ENCODE assay signal across 9 cellular contexts in the genomic region with DNA sequence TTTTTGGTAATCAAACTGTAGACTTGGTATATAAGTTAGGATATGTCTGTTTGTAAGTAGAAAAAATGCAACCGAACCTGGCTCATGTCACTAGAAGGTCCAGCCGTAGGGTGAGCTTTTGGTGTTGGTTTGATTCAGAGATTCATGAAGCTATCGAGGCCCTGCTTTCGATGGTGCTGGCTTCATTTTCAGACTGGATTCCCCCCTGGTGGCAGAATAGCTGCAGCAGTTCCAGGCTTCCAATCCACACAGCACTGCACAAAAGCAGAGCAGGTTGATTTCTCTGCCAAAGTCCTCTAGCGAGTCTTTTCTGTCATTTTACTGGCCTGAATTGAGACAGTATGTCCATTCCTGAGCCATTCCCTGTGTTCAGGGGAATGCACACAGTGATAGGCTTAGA. TPM values are rescaled to one million over a fixed set of nuclear protein-coding genes. Genes with fewer than 3 reads are reported as not detected.
DNase-seq lines count a peak whose midpoint lies in the region; ATAC-seq and TF ChIP-seq lines count a peak whose summit lies in the region.
"Had no signal": no experiment of that assay in that cellular context is flagged by ENCODE, and none has a peak within 500 bp of the region (broad histone marks: within the 10 kb centered on the region; RNA-seq: fewer than 3 reads in every experiment).

No MANE protein-coding gene starts in this region.

- intact Hi-C loops in heart left ventricle (cut with DNase I): loop anchor here in 8 of 10 donors (1.0 to 10.0 kb wide), 6 partner anchors 101 to 243 kb away; no protein-coding TSS in a partner anchor
- intact Hi-C loops in activated T-helper 2 cell treated with anti-CD3 and anti-CD28 coated beads, Interferon-gamma antibody, Interleukin-2, Interleukin-4, amounts not matched to agents 10 μg/mL and 5 μg/mL and 100 μg/mL, durations not matched to agents 14 hours and 24 hours and 36 hours (cut with micrococcal nuclease): loop anchor here (2.0 kb wide), 2 partner anchors 17 to 31 kb away; no protein-coding TSS in a partner anchor

- TF ChIP-seq POLR2A in heart left ventricle (IDR thresholded peaks at IDR 0.05) (no peak), tibial nerve (IDR thresholded peaks at IDR 0.05) (no peak)

- 66 to 74% (median 71%) methylated on average over 5 of the region's 5 CpGs for whole genome bisulfite sequencing in heart left ventricle, 4 donors
- 58 to 71% methylated on average over 4 to 5 of the region's 5 CpGs for WGBS in tibial nerve, 2 donors

- H3K4me1 Mint-ChIP-seq in activated CD4-positive, alpha-beta T cell treated with anti-CD3 and anti-CD28 coated beads, Interleukin-2, amount 10 ng/mL, durations not matched to agents 7 days and 5 days: peaks cover 38% of the 10 kb centered on the region
- H3K4me1 Mint-ChIP-seq in activated T-helper 2 cell treated with anti-CD3 and anti-CD28 coated beads, Interferon-gamma antibody, Interleukin-2, Interleukin-4, amounts not matched to agents 10 μg/mL and 5 μg/mL and 100 μg/mL, durations not matched to agents 14 hours and 24 hours and 36 hours (ENCODE audit: low read depth): peaks cover 23% of the 10 kb centered on the region

- no peak overlapping the region for H3K27ac ChIP-seq in heart left ventricle
- peak overlapping the region in 1 of 4 donors; percentile 7 for H3K27ac ChIP-seq in tibial nerve

- H3K4me3 ChIP-seq in heart left ventricle: no peak overlapping the region
- no peak overlapping the region for H3K4me3 ChIP-seq in tibial nerve
- H3K4me3 ChIP-seq: skin epidermis had no signal

- no peaks in the 10 kb centered on the region for H3K9me3 ChIP-seq in heart left ventricle
- no peaks in the 10 kb centered on the region for H3K9me3 ChIP-seq in tibial nerve

- peak in 8 of 12 donors; percentile 9 to 48 (median 30) for TF ChIP-seq CTCF in heart left ventricle (IDR thresholded peaks at IDR 0.05)
- TF ChIP-seq CTCF in tibial nerve (IDR thresholded peaks at IDR 0.05): peak in 1 of 5 experiments; percentile 39
- no peak for TF ChIP-seq CTCF in GM20000 (IDR thresholded peaks at IDR 0.05; ENCODE audit: extremely low read depth, missing control alignments)

- no peak for TF ChIP-seq EP300 in tibial nerve (IDR thresholded peaks at IDR 0.05)

- CTCF ChIA-PET in activated CD4-positive, alpha-beta T cell treated with anti-CD3 and anti-CD28 coated beads, Interleukin-2, amount 10 ng/mL, durations not matched to agents 7 days and 5 days (lab: Charles Lee): interaction anchor here (0.5 to 4.2 kb wide), 13 partner anchors 8 to 575 kb away, joined by 3 to 21 read pairs (median 4); no protein-coding TSS in a partner anchor

- H3K27ac Mint-ChIP-seq in activated CD4-positive, alpha-beta T cell treated with anti-CD3 and anti-CD28 coated beads, Interleukin-2, amount 10 ng/mL, durations not matched to agents 7 days and 5 days: peak overlapping the region; percentile 90
- no peak overlapping the region for H3K27ac Mint-ChIP-seq in activated T-helper 2 cell treated with anti-CD3 and anti-CD28 coated beads, Interferon-gamma antibody, Interleukin-2, Interleukin-4, amounts not matched to agents 10 μg/mL and 5 μg/mL and 100 μg/mL, durations not matched to agents 14 hours and 24 hours and 36 hours

- ATAC-seq in heart left ventricle: peak in 2 of 4 donors; percentile 55 to 62
- ATAC-seq in GM18517 (IDR thresholded peaks at IDR 0.05; ENCODE audit: unreplicated experiment): no peak

- H3K36me3 Mint-ChIP-seq in activated CD4-positive, alpha-beta T cell treated with anti-CD3 and anti-CD28 coated beads, Interleukin-2, amount 10 ng/mL, durations not matched to agents 7 days and 5 days (ENCODE audit: low read depth): peaks cover 23% of the 10 kb centered on the region
- H3K36me3 Mint-ChIP-seq in activated T-helper 2 cell treated with anti-CD3 and anti-CD28 coated beads, Interferon-gamma antibody, Interleukin-2, Interleukin-4, amounts not matched to agents 10 μg/mL and 5 μg/mL and 100 μg/mL, durations not matched to agents 14 hours and 24 hours and 36 hours (ENCODE audit: low read depth): peaks cover 22% of the 10 kb centered on the region

- peak; percentile 21 for DNase-seq in stimulated activated CD4-positive, alpha-beta T cell treated with anti-CD3 and anti-CD28 coated beads, Interleukin-4, amount 100 ng/mL, for 24 hours
- DNase-seq in stimulated activated CD4-positive, alpha-beta T cell treated with anti-CD3 and anti-CD28 coated beads, Interleukin-4, amount 100 ng/mL, for 1 hour: no peak
- DNase-seq in activated CD4-positive, alpha-beta T cell treated with anti-CD3 and anti-CD28 coated beads, Interleukin-2, amount 10 ng/mL, durations not matched to agents 7 days and 5 days: peak; percentile 47
- DNase-seq in heart left ventricle: peak in 2 of 5 donors; percentile 9 to 26
- DNase-seq in tibial nerve (ENCODE audit: low spot score in 2 of 2): peak; percentile 13 to 21
- DNase-seq in GM20000 (ENCODE audit: low spot score): no peak
- no peak for DNase-seq in activated T-helper 2 cell treated with anti-CD3 and anti-CD28 coated beads, Interferon-gamma antibody, Interleukin-2, Interleukin-4, amounts not matched to agents 10 μg/mL and 5 μg/mL and 100 μg/mL, durations not matched to agents 14 hours and 24 hours and 36 hours (ENCODE audit: low spot score)

- H3K27me3 Mint-ChIP-seq in activated CD4-positive, alpha-beta T cell treated with anti-CD3 and anti-CD28 coated beads, Interleukin-2, amount 10 ng/mL, durations not matched to agents 7 days and 5 days: no peaks in the 10 kb centered on the region
- no peaks in the 10 kb centered on the region for H3K27me3 Mint-ChIP-seq in activated T-helper 2 cell treated with anti-CD3 and anti-CD28 coated beads, Interferon-gamma antibody, Interleukin-2, Interleukin-4, amounts not matched to agents 10 μg/mL and 5 μg/mL and 100 μg/mL, durations not matched to agents 14 hours and 24 hours and 36 hours (ENCODE audit: low read depth)

- H3K4me3 Mint-ChIP-seq in activated CD4-positive, alpha-beta T cell treated with anti-CD3 and anti-CD28 coated beads, Interleukin-2, amount 10 ng/mL, durations not matched to agents 7 days and 5 days: peak overlapping the region; percentile 36
- H3K4me3 Mint-ChIP-seq in activated T-helper 2 cell treated with anti-CD3 and anti-CD28 coated beads, Interferon-gamma antibody, Interleukin-2, Interleukin-4, amounts not matched to agents 10 μg/mL and 5 μg/mL and 100 μg/mL, durations not matched to agents 14 hours and 24 hours and 36 hours (ENCODE audit: low read depth): no peak overlapping the region

- POLR2A ChIA-PET in activated CD4-positive, alpha-beta T cell treated with anti-CD3 and anti-CD28 coated beads, Interleukin-2, amount 10 ng/mL, durations not matched to agents 7 days and 5 days (lab: Charles Lee): no interaction called here

- H3K9me3 Mint-ChIP-seq in activated CD4-positive, alpha-beta T cell treated with anti-CD3 and anti-CD28 coated beads, Interleukin-2, amount 10 ng/mL, durations not matched to agents 7 days and 5 days: no peaks in the 10 kb centered on the region
- no peaks in the 10 kb centered on the region for H3K9me3 Mint-ChIP-seq in activated T-helper 2 cell treated with anti-CD3 and anti-CD28 coated beads, Interferon-gamma antibody, Interleukin-2, Interleukin-4, amounts not matched to agents 10 μg/mL and 5 μg/mL and 100 μg/mL, durations not matched to agents 14 hours and 24 hours and 36 hours

- H3K27me3 ChIP-seq in heart left ventricle (no peaks in the 10 kb centered on the region), tibial nerve (no peaks in the 10 kb centered on the region)

- H3K36me3 ChIP-seq in heart left ventricle (peaks cover 0 to 16% (median 0%) of the 10 kb centered on the region in 9 donors), tibial nerve (no peaks in the 10 kb centered on the region)

- H3K4me1 ChIP-seq in heart left ventricle (peaks cover 0 to 18% (median 6%) of the 10 kb centered on the region in 12 donors), tibial nerve (peaks cover 0 to 13% (median 0%) of the 10 kb centered on the region in 4 donors)

RNA-seq across cellular contexts. Expression of gene PDK3, which starts 33.1 kb away (rescaled TPM):
- total RNA-seq in activated CD4-positive, alpha-beta T cell treated with anti-CD3 and anti-CD28 coated beads, Interleukin-2, amount 10 ng/mL, durations not matched to agents 7 days and 5 days: 10 to 100 TPM; 28.2 to 31.4 TPM
- total RNA-seq in heart left ventricle (10 to 100 TPM in 7 of 9 donors, 1 to 10 TPM in 2; 7.8 to 20.3 (median 15.2) TPM), tibial nerve (10 to 100 TPM; 18.3 to 39.8 (median 31.3) TPM)
- polyA plus RNA-seq in heart left ventricle: 1 to 10 TPM; 2.4 to 4.8 TPM
- total RNA-seq in activated T-helper 2 cell treated with anti-CD3 and anti-CD28 coated beads, Interferon-gamma antibody, Interleukin-2, Interleukin-4, amounts not matched to agents 10 μg/mL and 5 μg/mL and 100 μg/mL, durations not matched to agents 14 hours and 24 hours and 36 hours: 24.6 and 26.4 TPM in 2 replicates

Comparison
In these comparisons a context has a peak if more than half of its experiments do, and no peak if none do; other contexts are left out.
1. DNase-seq: peak in stimulated activated CD4-positive, alpha-beta T cell treated with anti-CD3 and anti-CD28 coated beads, Interleukin-4, amount 100 ng/mL, for 24 hours (single experiment), activated CD4-positive, alpha-beta T cell treated with anti-CD3 and anti-CD28 coated beads, Interleukin-2, amount 10 ng/mL, durations not matched to agents 7 days and 5 days (single experiment) and tibial nerve (2 of 2); none in stimulated activated CD4-positive, alpha-beta T cell treated with anti-CD3 and anti-CD28 coated beads, Interleukin-4, amount 100 ng/mL, for 1 hour (single experiment), GM20000 (single experiment) and activated T-helper 2 cell treated with anti-CD3 and anti-CD28 coated beads, Interferon-gamma antibody, Interleukin-2, Interleukin-4, amounts not matched to agents 10 μg/mL and 5 μg/mL and 100 μg/mL, durations not matched to agents 14 hours and 24 hours and 36 hours (single experiment).